ENCODE assay signal across 8 cellular contexts in genomic region chr3:156711944-156712343, GRCh38. TPM values are rescaled to one million over a fixed set of nuclear protein-coding genes. Genes with fewer than 3 reads are reported as not detected.
DNase-seq lines count a peak whose midpoint lies in the region; ATAC-seq lines count a peak whose summit lies in the region.
"Not testable (repeated sequence)": the region's sequence is repeated elsewhere in the genome, so short reads cannot be mapped to it uniquely, and the experiment has no call there.

No MANE protein-coding gene starts in this region.

- not testable (repeated sequence) for H3K4me3 Mint-ChIP-seq in central memory CD8-positive, alpha-beta T cell; naive thymus-derived CD4-positive, alpha-beta T cell

- H2AFZ ChIP-seq in ACC112 (ENCODE audit: low read length, unreplicated experiment) = not testable (repeated sequence)

- H3K27ac Mint-ChIP-seq in central memory CD8-positive, alpha-beta T cell (ENCODE audit: low read depth) = peak overlapping the region; percentile 72
- not testable (repeated sequence) for H3K27ac Mint-ChIP-seq in naive thymus-derived CD4-positive, alpha-beta T cell

- not testable (repeated sequence) for DNase-seq in central memory CD8-positive, alpha-beta T cell (ENCODE audit: low spot score in 2 of 2); naive thymus-derived CD4-positive, alpha-beta T cell

- not testable (repeated sequence) for H3K27me3 Mint-ChIP-seq in central memory CD8-positive, alpha-beta T cell; naive thymus-derived CD4-positive, alpha-beta T cell

- CTCF ChIA-PET in naive thymus-derived CD4-positive, alpha-beta T cell (lab: Charles Lee) = not testable (repeated sequence)

- POLR2A ChIA-PET in naive thymus-derived CD4-positive, alpha-beta T cell (lab: Charles Lee) = not testable (repeated sequence)

- H3K4me1 Mint-ChIP-seq in central memory CD8-positive, alpha-beta T cell = not testable (repeated sequence)
- H3K4me1 Mint-ChIP-seq in naive thymus-derived CD4-positive, alpha-beta T cell = peaks cover 0 to 16% (median 0%) of the 10 kb centered on the region in 7 donors

- not testable (repeated sequence) for H3K9me3 ChIP-seq in naive thymus-derived CD4-positive, alpha-beta T cell (ENCODE audit: control insufficient read depth in 2 of 3, low read length in 3 of 3)

- H3K27ac ChIP-seq in ACC112 (ENCODE audit: low read depth, low read length) = peak overlapping the region; percentile 55
- H3K27ac ChIP-seq in naive thymus-derived CD4-positive, alpha-beta T cell (ENCODE audit: low read depth, low read length) = not testable (repeated sequence)

- not testable (repeated sequence) for H3K9me3 Mint-ChIP-seq in central memory CD8-positive, alpha-beta T cell; naive thymus-derived CD4-positive, alpha-beta T cell

- H3K4me3 ChIP-seq in ACC112 (ENCODE audit: low read depth, low read length); naive thymus-derived CD4-positive, alpha-beta T cell (ENCODE audit: low read length): not testable (repeated sequence)

- not testable (repeated sequence) for H3K27me3 ChIP-seq in ACC112 (ENCODE audit: insufficient read depth, low read length); naive thymus-derived CD4-positive, alpha-beta T cell (ENCODE audit: control insufficient read depth in 2 of 2, insufficient read depth in 2 of 2, low read length in 2 of 2)

- intact Hi-C loops in naive thymus-derived CD4-positive, alpha-beta T cell (cut with micrococcal nuclease) = not testable (repeated sequence)

- peaks cover 13% of the 10 kb centered on the region for H3K36me3 Mint-ChIP-seq in central memory CD8-positive, alpha-beta T cell (ENCODE audit: insufficient read depth)
- H3K36me3 Mint-ChIP-seq in naive thymus-derived CD4-positive, alpha-beta T cell = peaks cover 0 to 49% (median 9%) of the 10 kb centered on the region in 5 donors

- not testable (repeated sequence) for H3K79me2 ChIP-seq in ACC112 (ENCODE audit: control insufficient read depth, insufficient read depth, low read length, unreplicated experiment)

- not testable (repeated sequence) for H3K4me1 ChIP-seq in ACC112 (ENCODE audit: control insufficient read depth, insufficient read depth, low read length, unreplicated experiment); naive thymus-derived CD4-positive, alpha-beta T cell (ENCODE audit: control insufficient read depth in 2 of 2, insufficient read depth in 2 of 2, low read length in 2 of 2)

- peaks cover 51% of the 10 kb centered on the region for H3K36me3 ChIP-seq in ACC112 (ENCODE audit: insufficient read depth, low read length)
- not testable (repeated sequence) for H3K36me3 ChIP-seq in naive thymus-derived CD4-positive, alpha-beta T cell (ENCODE audit: control insufficient read depth in 2 of 3, insufficient read depth in 3 of 3, low read length in 3 of 3)

- ATAC-seq in GM18867 (IDR thresholded peaks at IDR 0.05; ENCODE audit: unreplicated experiment) = peak; percentile 79
- peak; percentile 79 for ATAC-seq in GM21619 (IDR thresholded peaks at IDR 0.05; ENCODE audit: unreplicated experiment)
- peak; percentile 98 for ATAC-seq in HG02938 (IDR thresholded peaks at IDR 0.05; ENCODE audit: unreplicated experiment)
- ATAC-seq in HG03571 (IDR thresholded peaks at IDR 0.05; ENCODE audit: unreplicated experiment) = peak; percentile 57
- peak; percentile 50; the same call in 2 of the 3 replicates for ATAC-seq in SK-N-SH treated with all-trans-retinoic acid at 6 μM for 48 hours
- ATAC-seq in central memory CD8-positive, alpha-beta T cell (replicated peaks; ENCODE audit: extremely low read depth, poor library complexity, severe bottlenecking) = peak; percentile 75
- peak; percentile 50 for ATAC-seq in naive thymus-derived CD4-positive, alpha-beta T cell

RNA-seq across cellular contexts. Expression of gene TIPARP, which starts 37.6 kb away (rescaled TPM):
- 10 to 100 TPM; 59.2 to 66.6 (median 64.3) TPM for total RNA-seq in naive thymus-derived CD4-positive, alpha-beta T cell
- 1 to 10 TPM; 4.2 to 8.4 TPM for polyA plus RNA-seq in naive thymus-derived CD4-positive, alpha-beta T cell
